In the genomic region with DNA sequence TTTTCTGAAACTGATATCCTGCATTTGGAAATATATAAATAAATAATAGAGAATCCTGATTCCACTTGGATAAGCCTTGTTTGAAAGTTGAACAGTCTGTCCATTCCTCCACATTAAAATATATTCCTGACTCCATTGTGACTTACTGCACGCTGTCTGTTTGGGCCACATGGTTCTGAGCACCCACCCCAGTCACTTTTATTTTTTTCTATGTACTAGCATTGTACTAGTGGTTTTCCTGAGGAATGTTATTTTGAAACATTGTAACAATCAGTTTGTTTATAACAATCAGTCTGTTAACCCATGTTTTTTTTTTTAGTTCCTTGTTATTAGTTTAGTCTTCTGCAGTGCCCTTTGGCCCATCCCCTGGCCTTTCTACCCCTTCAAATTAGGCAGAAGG, we compare ENCODE assay signal across 2 cellular contexts.
TF ChIP-seq lines count a peak whose summit lies in the region.

No MANE protein-coding gene starts in this region.

TF ChIP-seq in SK-N-SH, 30 proteins besides CTCF, POLR2A, EP300 and RAD21 (continued from another document):
- TF ChIP-seq, protein P1, sequence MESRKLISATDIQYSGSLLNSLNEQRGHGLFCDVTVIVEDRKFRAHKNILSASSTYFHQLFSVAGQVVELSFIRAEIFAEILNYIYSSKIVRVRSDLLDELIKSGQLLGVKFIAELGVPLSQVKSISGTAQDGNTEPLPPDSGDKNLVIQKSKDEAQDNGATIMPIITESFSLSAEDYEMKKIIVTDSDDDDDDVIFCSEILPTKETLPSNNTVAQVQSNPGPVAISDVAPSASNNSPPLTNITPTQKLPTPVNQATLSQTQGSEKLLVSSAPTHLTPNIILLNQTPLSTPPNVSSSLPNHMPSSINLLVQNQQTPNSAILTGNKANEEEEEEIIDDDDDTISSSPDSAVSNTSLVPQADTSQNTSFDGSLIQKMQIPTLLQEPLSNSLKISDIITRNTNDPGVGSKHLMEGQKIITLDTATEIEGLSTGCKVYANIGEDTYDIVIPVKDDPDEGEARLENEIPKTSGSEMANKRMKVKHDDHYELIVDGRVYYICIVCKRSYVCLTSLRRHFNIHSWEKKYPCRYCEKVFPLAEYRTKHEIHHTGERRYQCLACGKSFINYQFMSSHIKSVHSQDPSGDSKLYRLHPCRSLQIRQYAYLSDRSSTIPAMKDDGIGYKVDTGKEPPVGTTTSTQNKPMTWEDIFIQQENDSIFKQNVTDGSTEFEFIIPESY (IDR thresholded peaks at IDR 0.05; ENCODE audit: borderline replicate concordance, low read depth), result no peak
- no peak for TF ChIP-seq RFX5 (IDR thresholded peaks at IDR 0.05; ENCODE audit: low read length)
- TF ChIP-seq GABPA (IDR thresholded peaks at IDR 0.05; ENCODE audit: low read depth), result no peak
- TF ChIP-seq TEAD4 (IDR thresholded peaks at IDR 0.05; ENCODE audit: borderline replicate concordance, insufficient read depth), result no peak
- TF ChIP-seq GATA2 (CRISPR knock-in tag; IDR thresholded peaks at IDR 0.05), result no peak
- TF ChIP-seq, protein P2, sequence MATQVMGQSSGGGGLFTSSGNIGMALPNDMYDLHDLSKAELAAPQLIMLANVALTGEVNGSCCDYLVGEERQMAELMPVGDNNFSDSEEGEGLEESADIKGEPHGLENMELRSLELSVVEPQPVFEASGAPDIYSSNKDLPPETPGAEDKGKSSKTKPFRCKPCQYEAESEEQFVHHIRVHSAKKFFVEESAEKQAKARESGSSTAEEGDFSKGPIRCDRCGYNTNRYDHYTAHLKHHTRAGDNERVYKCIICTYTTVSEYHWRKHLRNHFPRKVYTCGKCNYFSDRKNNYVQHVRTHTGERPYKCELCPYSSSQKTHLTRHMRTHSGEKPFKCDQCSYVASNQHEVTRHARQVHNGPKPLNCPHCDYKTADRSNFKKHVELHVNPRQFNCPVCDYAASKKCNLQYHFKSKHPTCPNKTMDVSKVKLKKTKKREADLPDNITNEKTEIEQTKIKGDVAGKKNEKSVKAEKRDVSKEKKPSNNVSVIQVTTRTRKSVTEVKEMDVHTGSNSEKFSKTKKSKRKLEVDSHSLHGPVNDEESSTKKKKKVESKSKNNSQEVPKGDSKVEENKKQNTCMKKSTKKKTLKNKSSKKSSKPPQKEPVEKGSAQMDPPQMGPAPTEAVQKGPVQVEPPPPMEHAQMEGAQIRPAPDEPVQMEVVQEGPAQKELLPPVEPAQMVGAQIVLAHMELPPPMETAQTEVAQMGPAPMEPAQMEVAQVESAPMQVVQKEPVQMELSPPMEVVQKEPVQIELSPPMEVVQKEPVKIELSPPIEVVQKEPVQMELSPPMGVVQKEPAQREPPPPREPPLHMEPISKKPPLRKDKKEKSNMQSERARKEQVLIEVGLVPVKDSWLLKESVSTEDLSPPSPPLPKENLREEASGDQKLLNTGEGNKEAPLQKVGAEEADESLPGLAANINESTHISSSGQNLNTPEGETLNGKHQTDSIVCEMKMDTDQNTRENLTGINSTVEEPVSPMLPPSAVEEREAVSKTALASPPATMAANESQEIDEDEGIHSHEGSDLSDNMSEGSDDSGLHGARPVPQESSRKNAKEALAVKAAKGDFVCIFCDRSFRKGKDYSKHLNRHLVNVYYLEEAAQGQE (IDR thresholded peaks at IDR 0.05; ENCODE audit: low read depth, low read length), result no peak
- no peak for TF ChIP-seq TCF12 (IDR thresholded peaks at IDR 0.05)
- TF ChIP-seq, protein P3, sequence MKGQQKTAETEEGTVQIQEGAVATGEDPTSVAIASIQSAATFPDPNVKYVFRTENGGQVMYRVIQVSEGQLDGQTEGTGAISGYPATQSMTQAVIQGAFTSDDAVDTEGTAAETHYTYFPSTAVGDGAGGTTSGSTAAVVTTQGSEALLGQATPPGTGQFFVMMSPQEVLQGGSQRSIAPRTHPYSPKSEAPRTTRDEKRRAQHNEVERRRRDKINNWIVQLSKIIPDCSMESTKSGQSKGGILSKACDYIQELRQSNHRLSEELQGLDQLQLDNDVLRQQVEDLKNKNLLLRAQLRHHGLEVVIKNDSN (IDR thresholded peaks at IDR 0.05; ENCODE audit: borderline replicate concordance, low read depth), result no peak
- TF ChIP-seq EZH2phosphoT487 (IDR thresholded peaks at IDR 0.05; ENCODE audit: borderline replicate concordance, low read depth), result no peak

TF ChIP-seq in SK-N-SH treated with all-trans-retinoic acid at 6 μM for 48 hours, 23 proteins besides CTCF, POLR2A, EP300 and RAD21 (continued from another document):
- TF ChIP-seq, protein P4, sequence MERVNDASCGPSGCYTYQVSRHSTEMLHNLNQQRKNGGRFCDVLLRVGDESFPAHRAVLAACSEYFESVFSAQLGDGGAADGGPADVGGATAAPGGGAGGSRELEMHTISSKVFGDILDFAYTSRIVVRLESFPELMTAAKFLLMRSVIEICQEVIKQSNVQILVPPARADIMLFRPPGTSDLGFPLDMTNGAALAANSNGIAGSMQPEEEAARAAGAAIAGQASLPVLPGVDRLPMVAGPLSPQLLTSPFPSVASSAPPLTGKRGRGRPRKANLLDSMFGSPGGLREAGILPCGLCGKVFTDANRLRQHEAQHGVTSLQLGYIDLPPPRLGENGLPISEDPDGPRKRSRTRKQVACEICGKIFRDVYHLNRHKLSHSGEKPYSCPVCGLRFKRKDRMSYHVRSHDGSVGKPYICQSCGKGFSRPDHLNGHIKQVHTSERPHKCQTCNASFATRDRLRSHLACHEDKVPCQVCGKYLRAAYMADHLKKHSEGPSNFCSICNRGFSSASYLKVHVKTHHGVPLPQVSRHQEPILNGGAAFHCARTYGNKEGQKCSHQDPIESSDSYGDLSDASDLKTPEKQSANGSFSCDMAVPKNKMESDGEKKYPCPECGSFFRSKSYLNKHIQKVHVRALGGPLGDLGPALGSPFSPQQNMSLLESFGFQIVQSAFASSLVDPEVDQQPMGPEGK (CRISPR knock-in tag; IDR thresholded peaks at IDR 0.05; ENCODE audit: borderline replicate concordance), result no peak
- no peak for TF ChIP-seq ZFP30 (CRISPR knock-in tag; IDR thresholded peaks at IDR 0.05)
